ENCODE assay signal across 1 cellular context in the genomic region with DNA sequence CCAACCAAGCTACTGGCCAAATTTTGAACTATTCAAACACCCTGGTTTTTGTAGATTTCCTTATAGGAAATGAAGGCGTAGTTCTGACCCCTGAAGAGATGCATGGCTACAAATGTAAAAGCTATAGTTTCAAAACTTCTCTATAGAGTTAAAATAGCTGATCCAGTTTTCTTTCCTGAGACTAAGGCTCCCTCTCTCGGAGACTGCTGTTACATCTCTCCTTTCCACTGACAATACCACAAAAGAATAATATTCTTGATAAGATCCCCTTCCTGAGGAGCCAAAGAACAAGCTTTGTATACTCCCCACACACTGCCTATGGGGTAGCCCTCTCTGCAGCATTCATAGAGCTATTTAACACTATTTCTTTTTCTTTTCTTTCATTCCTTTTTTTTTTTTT.
TF ChIP-seq lines count a peak whose summit lies in the region.

No MANE protein-coding gene starts in this region.

TF ChIP-seq in GM23338, 12 proteins besides CTCF, POLR2A, EP300 and RAD21 (continued from another document):
- TF ChIP-seq, protein P1, sequence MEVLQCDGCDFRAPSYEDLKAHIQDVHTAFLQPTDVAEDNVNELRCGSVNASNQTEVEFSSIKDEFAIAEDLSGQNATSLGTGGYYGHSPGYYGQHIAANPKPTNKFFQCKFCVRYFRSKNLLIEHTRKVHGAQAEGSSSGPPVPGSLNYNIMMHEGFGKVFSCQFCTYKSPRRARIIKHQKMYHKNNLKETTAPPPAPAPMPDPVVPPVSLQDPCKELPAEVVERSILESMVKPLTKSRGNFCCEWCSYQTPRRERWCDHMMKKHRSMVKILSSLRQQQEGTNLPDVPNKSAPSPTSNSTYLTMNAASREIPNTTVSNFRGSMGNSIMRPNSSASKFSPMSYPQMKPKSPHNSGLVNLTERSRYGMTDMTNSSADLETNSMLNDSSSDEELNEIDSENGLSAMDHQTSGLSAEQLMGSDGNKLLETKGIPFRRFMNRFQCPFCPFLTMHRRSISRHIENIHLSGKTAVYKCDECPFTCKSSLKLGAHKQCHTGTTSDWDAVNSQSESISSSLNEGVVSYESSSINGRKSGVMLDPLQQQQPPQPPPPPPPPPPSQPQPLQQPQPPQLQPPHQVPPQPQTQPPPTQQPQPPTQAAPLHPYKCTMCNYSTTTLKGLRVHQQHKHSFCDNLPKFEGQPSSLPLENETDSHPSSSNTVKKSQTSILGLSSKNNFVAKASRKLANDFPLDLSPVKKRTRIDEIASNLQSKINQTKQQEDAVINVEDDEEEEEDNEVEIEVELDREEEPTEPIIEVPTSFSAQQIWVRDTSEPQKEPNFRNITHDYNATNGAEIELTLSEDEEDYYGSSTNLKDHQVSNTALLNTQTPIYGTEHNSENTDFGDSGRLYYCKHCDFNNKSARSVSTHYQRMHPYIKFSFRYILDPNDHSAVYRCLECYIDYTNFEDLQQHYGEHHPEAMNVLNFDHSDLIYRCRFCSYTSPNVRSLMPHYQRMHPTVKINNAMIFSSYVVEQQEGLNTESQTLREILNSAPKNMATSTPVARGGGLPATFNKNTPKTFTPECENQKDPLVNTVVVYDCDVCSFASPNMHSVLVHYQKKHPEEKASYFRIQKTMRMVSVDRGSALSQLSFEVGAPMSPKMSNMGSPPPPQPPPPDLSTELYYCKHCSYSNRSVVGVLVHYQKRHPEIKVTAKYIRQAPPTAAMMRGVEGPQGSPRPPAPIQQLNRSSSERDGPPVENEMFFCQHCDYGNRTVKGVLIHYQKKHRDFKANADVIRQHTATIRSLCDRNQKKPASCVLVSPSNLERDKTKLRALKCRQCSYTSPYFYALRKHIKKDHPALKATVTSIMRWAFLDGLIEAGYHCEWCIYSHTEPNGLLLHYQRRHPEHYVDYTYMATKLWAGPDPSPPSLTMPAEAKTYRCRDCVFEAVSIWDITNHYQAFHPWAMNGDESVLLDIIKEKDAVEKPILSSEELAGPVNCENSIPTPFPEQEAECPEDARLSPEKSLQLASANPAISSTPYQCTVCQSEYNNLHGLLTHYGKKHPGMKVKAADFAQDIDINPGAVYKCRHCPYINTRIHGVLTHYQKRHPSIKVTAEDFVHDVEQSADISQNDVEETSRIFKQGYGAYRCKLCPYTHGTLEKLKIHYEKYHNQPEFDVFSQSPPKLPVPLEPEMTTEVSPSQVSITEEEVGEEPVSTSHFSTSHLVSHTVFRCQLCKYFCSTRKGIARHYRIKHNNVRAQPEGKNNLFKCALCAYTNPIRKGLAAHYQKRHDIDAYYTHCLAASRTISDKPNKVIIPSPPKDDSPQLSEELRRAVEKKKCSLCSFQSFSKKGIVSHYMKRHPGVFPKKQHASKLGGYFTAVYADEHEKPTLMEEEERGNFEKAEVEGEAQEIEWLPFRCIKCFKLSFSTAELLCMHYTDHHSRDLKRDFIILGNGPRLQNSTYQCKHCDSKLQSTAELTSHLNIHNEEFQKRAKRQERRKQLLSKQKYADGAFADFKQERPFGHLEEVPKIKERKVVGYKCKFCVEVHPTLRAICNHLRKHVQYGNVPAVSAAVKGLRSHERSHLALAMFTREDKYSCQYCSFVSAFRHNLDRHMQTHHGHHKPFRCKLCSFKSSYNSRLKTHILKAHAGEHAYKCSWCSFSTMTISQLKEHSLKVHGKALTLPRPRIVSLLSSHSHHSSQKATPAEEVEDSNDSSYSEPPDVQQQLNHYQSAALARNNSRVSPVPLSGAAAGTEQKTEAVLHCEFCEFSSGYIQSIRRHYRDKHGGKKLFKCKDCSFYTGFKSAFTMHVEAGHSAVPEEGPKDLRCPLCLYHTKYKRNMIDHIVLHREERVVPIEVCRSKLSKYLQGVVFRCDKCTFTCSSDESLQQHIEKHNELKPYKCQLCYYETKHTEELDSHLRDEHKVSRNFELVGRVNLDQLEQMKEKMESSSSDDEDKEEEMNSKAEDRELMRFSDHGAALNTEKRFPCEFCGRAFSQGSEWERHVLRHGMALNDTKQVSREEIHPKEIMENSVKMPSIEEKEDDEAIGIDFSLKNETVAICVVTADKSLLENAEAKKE (CRISPR knock-in tag; IDR thresholded peaks at IDR 0.05) = no peak
- TF ChIP-seq ZNF331 (CRISPR knock-in tag; IDR thresholded peaks at IDR 0.05; ENCODE audit: low read depth) (no peak), ETS1 (IDR thresholded peaks at IDR 0.05) (no peak)
